12 cellular contexts compared by ENCODE assay signal in the genomic region with DNA sequence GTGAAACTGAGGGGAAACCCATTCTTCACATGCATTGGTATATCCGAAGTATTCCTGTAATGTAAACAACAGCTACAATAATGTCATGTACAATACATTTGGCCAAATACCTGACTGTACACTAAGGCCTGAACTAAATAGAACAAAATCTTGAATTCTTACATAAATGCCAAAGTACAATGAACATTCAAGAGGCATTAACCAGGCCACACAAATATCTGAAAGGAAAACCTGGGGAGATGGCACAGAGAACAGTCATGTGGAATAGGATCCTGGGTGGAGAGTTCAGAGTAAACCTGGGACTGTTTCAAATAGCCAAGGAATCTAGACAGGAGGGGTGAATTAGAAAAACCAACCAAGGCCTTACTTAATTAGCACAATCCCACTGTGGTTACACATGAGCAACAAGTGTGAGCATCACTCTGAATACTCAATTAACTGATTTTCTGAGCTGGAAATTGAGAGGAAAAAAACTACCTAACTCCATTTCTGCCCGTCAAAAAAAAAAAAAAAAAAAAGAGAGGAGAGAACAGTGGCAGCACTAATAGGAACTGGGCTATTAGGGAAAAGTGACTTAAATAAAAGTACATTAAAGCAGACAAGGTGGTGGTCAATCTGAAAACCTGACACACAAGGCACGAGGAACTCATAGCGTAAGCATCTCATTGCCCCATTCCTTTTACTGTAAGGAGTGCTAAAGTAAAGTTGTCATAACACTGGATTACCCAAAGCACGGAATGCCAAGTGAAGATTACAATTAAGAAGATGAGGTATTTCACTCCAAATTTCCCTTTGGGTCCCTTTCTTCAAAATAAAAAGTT. TPM values are rescaled to one million over a fixed set of nuclear protein-coding genes. Genes with fewer than 3 reads are reported as not detected.
DNase-seq lines count a peak whose midpoint lies in the region; ATAC-seq and TF ChIP-seq lines count a peak whose summit lies in the region.
"Had no signal": no experiment of that assay in that cellular context is flagged by ENCODE, and none has a peak within 500 bp of the region (broad histone marks: within the 10 kb centered on the region; RNA-seq: fewer than 3 reads in every experiment).

No MANE protein-coding gene starts in this region.

- H2BK5ac ChIP-seq in mesenchymal stem cell (ENCODE audit: low read depth, low read length, poor library complexity, severe bottlenecking): no peak overlapping the region

- no peak overlapping the region for H2BK12ac ChIP-seq in mesenchymal stem cell (ENCODE audit: low read length in 2 of 2)

- TF ChIP-seq EP300 in upper lobe of left lung (IDR thresholded peaks at IDR 0.05): no peak

- H4K91ac ChIP-seq in mesenchymal stem cell (ENCODE audit: low read length): no peak overlapping the region

- no peak for ATAC-seq in Right ventricle myocardium inferior
- ATAC-seq in upper lobe of left lung (ENCODE audit: low FRiP score in 2 of 2): no peak
- ATAC-seq in SK-N-SH treated with all-trans-retinoic acid at 6 μM for 48 hours: no peak
- ATAC-seq: activated CD4-positive, CD25-positive, alpha-beta regulatory T cell treated with anti-CD3 and anti-CD28 coated beads, Interleukin-2, amount 50 U/mL, for 24 hours; naive thymus-derived CD4-positive, alpha-beta T cell had no signal

- H3K9ac ChIP-seq in mesenchymal stem cell (ENCODE audit: low read length): peak overlapping the region; percentile 31

- no peak overlapping the region for H3K4me2 ChIP-seq in mesenchymal stem cell (ENCODE audit: low read length, poor library complexity, severe bottlenecking)

- H2BK120ac ChIP-seq in mesenchymal stem cell (ENCODE audit: low read depth, low read length): no peak overlapping the region

- no peak overlapping the region for H4K8ac ChIP-seq in mesenchymal stem cell (ENCODE audit: low read length)

- H3K36me3 ChIP-seq in cardiac muscle cell (peaks cover 22% of the 10 kb centered on the region), mesenchymal stem cell (ENCODE audit: control insufficient read depth in 1 of 2, insufficient read depth in 2 of 2, low read depth in 1 of 2, low read length in 2 of 2) (peaks cover 14 to 41% of the 10 kb centered on the region in 2 experiments), upper lobe of left lung (peaks cover 0 to 35% (median 16%) of the 10 kb centered on the region in 4 donors)

- H2AFZ ChIP-seq in mesenchymal stem cell (ENCODE audit: low read depth, low read length): no peak overlapping the region

- DNase-seq in cardiac muscle cell (ENCODE audit: low read depth in 1 of 2, low spot score in 1 of 2) (peak in 1 of 2 donors; percentile 41), Right ventricle myocardium inferior (ENCODE audit: missing footprints) (no peak), astrocyte of the hippocampus (ENCODE audit: low read depth, low spot score) (peak; percentile 60), mesenchymal stem cell (peak; percentile 25), upper lobe of left lung (no peak), NCI-H1417 treated with DMSO at 0.1 percent for 48 hours (lab: John Stamatoyannopoulos, UW) (no peak), NCI-H345 (lab: John Stamatoyannopoulos, UW) (no peak)
- DNase-seq: MG63; naive thymus-derived CD4-positive, alpha-beta T cell had no signal

- H3K23ac ChIP-seq in mesenchymal stem cell (ENCODE audit: low read length in 2 of 2): no peak overlapping the region

- TF ChIP-seq CTCF in cardiac muscle cell (IDR thresholded peaks at IDR 0.05; ENCODE audit: low read depth, low read length) (no peak), upper lobe of left lung (IDR thresholded peaks at IDR 0.05) (no peak)

- TF ChIP-seq POLR2A in upper lobe of left lung (IDR thresholded peaks at IDR 0.05): no peak

- peak overlapping the region; percentile 36 for H2AK5ac ChIP-seq in mesenchymal stem cell (ENCODE audit: low read length, severe bottlenecking)

- no peak overlapping the region for H3K4ac ChIP-seq in mesenchymal stem cell (ENCODE audit: low read depth in 1 of 2, low read length in 2 of 2)

- H3K14ac ChIP-seq in mesenchymal stem cell (ENCODE audit: low read length in 2 of 2): no peak overlapping the region

- H3K18ac ChIP-seq in mesenchymal stem cell (ENCODE audit: low read depth in 1 of 2, low read length in 2 of 2): no peak overlapping the region

- H3K9me3 ChIP-seq in cardiac muscle cell (ENCODE audit: low read depth) (no peaks in the 10 kb centered on the region), mesenchymal stem cell (ENCODE audit: control insufficient read depth, low read length) (no peaks in the 10 kb centered on the region), upper lobe of left lung (no peaks in the 10 kb centered on the region)
- H3K9me3 ChIP-seq: ascending aorta, MG63 had no signal

- intact Hi-C loops in Right ventricle myocardium inferior (cut with DNase I): no loop called here

- WGBS in mesenchymal stem cell: 84% methylated on average over 4 of the region's 5 CpGs
- WGBS in upper lobe of left lung, 2 donors: 44 to 56% methylated on average over 5 of the region's 5 CpGs

- H3K27me3 ChIP-seq in cardiac muscle cell (no peaks in the 10 kb centered on the region), mesenchymal stem cell (ENCODE audit: control insufficient read depth in 1 of 2, insufficient read depth in 1 of 2, low read length in 2 of 2) (no peaks in the 10 kb centered on the region), upper lobe of left lung (no peaks in the 10 kb centered on the region)
- H3K27me3 ChIP-seq: ascending aorta, MG63 had no signal

- peak overlapping the region; percentile 85 for H3K27ac ChIP-seq in cardiac muscle cell
- peak overlapping the region; percentile 11 for H3K27ac ChIP-seq in mesenchymal stem cell (ENCODE audit: low read length, poor library complexity, severe bottlenecking)
- peak overlapping the region in 3 of 4 donors; percentile 73 to 74 (median 73) for H3K27ac ChIP-seq in upper lobe of left lung

- H3K4me3 ChIP-seq in cardiac muscle cell: no peak overlapping the region
- no peak overlapping the region for H3K4me3 ChIP-seq in mesenchymal stem cell (ENCODE audit: insufficient read depth in 1 of 2, low read depth in 1 of 2, low read length in 2 of 2)
- H3K4me3 ChIP-seq in upper lobe of left lung: no peak overlapping the region
- H3K4me3 ChIP-seq: ascending aorta, MG63 had no signal

- H3K79me1 ChIP-seq in mesenchymal stem cell (replicated peaks; ENCODE audit: low read length, poor library complexity, severe bottlenecking): no peaks in the 10 kb centered on the region

- peaks cover 23% of the 10 kb centered on the region for H3K4me1 ChIP-seq in cardiac muscle cell (ENCODE audit: low read depth)
- peaks cover 17% of the 10 kb centered on the region for H3K4me1 ChIP-seq in mesenchymal stem cell (ENCODE audit: control insufficient read depth, insufficient read depth, low read depth, low read length)
- H3K4me1 ChIP-seq in upper lobe of left lung: peaks cover 45 to 94% (median 72%) of the 10 kb centered on the region in 4 donors

- no peak overlapping the region for H2BK15ac ChIP-seq in mesenchymal stem cell (ENCODE audit: low read depth, poor library complexity, severe bottlenecking)

TF ChIP-seq in SK-N-SH treated with all-trans-retinoic acid at 6 μM for 48 hours, 23 proteins besides CTCF, POLR2A, EP300 and RAD21 (continues in another document):
- TF ChIP-seq BACH2 (CRISPR knock-in tag; IDR thresholded peaks at IDR 0.05; ENCODE audit: borderline replicate concordance) (no peak), TOX (CRISPR knock-in tag; IDR thresholded peaks at IDR 0.05; ENCODE audit: borderline replicate concordance) (no peak), ZFP3 (CRISPR knock-in tag; IDR thresholded peaks at IDR 0.05) (no peak), OSR1 (CRISPR knock-in tag; IDR thresholded peaks at IDR 0.05) (no peak), TCF4 (CRISPR knock-in tag; IDR thresholded peaks at IDR 0.05; ENCODE audit: borderline replicate concordance) (no peak), ZFP30 (CRISPR knock-in tag; IDR thresholded peaks at IDR 0.05) (no peak), ISL1 (CRISPR knock-in tag; IDR thresholded peaks at IDR 0.05) (no peak), ZC3H10 (CRISPR knock-in tag; IDR thresholded peaks at IDR 0.05) (no peak), SNAI2 (CRISPR knock-in tag; IDR thresholded peaks at IDR 0.05) (no peak)
- TF ChIP-seq, protein P1, sequence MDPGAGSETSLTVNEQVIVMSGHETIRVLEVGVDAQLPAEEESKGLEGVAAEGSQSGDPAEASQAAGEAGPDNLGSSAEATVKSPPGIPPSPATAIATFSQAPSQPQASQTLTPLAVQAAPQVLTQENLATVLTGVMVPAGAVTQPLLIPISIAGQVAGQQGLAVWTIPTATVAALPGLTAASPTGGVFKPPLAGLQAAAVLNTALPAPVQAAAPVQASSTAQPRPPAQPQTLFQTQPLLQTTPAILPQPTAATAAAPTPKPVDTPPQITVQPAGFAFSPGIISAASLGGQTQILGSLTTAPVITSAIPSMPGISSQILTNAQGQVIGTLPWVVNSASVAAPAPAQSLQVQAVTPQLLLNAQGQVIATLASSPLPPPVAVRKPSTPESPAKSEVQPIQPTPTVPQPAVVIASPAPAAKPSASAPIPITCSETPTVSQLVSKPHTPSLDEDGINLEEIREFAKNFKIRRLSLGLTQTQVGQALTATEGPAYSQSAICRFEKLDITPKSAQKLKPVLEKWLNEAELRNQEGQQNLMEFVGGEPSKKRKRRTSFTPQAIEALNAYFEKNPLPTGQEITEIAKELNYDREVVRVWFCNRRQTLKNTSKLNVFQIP (CRISPR knock-in tag; IDR thresholded peaks at IDR 0.05; ENCODE audit: borderline replicate concordance, low read depth): no peak
- TF ChIP-seq, protein P2, sequence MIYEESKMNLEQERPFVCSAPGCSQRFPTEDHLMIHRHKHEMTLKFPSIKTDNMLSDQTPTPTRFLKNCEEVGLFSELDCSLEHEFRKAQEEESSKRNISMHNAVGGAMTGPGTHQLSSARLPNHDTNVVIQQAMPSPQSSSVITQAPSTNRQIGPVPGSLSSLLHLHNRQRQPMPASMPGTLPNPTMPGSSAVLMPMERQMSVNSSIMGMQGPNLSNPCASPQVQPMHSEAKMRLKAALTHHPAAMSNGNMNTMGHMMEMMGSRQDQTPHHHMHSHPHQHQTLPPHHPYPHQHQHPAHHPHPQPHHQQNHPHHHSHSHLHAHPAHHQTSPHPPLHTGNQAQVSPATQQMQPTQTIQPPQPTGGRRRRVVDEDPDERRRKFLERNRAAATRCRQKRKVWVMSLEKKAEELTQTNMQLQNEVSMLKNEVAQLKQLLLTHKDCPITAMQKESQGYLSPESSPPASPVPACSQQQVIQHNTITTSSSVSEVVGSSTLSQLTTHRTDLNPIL (CRISPR knock-in tag; IDR thresholded peaks at IDR 0.05; ENCODE audit: low read depth): no peak

RNA-seq across cellular contexts. Expression of a gene that starts 10.9 kb away (rescaled TPM):
- total RNA-seq in cardiac muscle cell (95.4 and 144 TPM in 2 replicates), Right ventricle myocardium inferior (45.0 TPM), upper lobe of left lung (100 to 1,000 TPM in 4 of 6 donors, 10 to 100 TPM in 2; 72.0 to 177 (median 111) TPM)
- 105 and 173 TPM in 2 replicates for polyA plus RNA-seq in cardiac muscle cell
- polyA plus RNA-seq in mesenchymal stem cell (2013, experiment 1 of 2): 76.3 TPM
- 76.9 TPM for polyA plus RNA-seq in mesenchymal stem cell (2013, experiment 2 of 2)

RNA-seq across cellular contexts. Expression of a gene that starts 11.1 kb away (rescaled TPM):
- total RNA-seq in cardiac muscle cell (12.3 and 15.9 TPM in 2 replicates), Right ventricle myocardium inferior (13.0 TPM), upper lobe of left lung (10 to 100 TPM in 5 of 6 donors, 1 to 10 TPM in 1; 9.4 to 22.0 (median 13.3) TPM)
- polyA plus RNA-seq in cardiac muscle cell: 27.2 and 34.9 TPM in 2 replicates
- 14.6 TPM for polyA plus RNA-seq in mesenchymal stem cell (2013, experiment 1 of 2)
- polyA plus RNA-seq in mesenchymal stem cell (2013, experiment 2 of 2): 13.8 TPM

Comparison
In these comparisons a context has a peak if more than half of its experiments do, and no peak if none do; other contexts are left out.
1. DNase-seq: peak in astrocyte of the hippocampus (single experiment) and mesenchymal stem cell (single experiment); none in Right ventricle myocardium inferior (single experiment), upper lobe of left lung (0 of 2), NCI-H1417 treated with DMSO at 0.1 percent for 48 hours (single experiment) and NCI-H345 (single experiment).
2. H3K27ac ChIP-seq: peak in every context shown above with its lines; median percentile 85 in cardiac muscle cell; 73 in upper lobe of left lung; 11 in mesenchymal stem cell.